ENCODE assay signal across 29 cellular contexts in genomic region chr16:1908983-1909382, GRCh38. TPM values are rescaled to one million over a fixed set of nuclear protein-coding genes. Genes with fewer than 3 reads are reported as not detected.
"Had no signal": no experiment of that assay in that cellular context is flagged by ENCODE, and none has a peak within 500 bp of the region (broad histone marks: within the 10 kb centered on the region; RNA-seq: fewer than 3 reads in every experiment).

No MANE protein-coding gene starts in this region.

- H3K4me3 ChIP-seq: ascending aorta, body of pancreas, SJCRH30 had no signal

- H3K27ac ChIP-seq: ascending aorta, body of pancreas, RWPE1, SJCRH30 had no signal

- DNase-seq: activated B cell treated with CpG ODN at 0.5 μM for 24 hours; activated CD4-positive, alpha-beta T cell treated with anti-CD3 and anti-CD28 coated beads for 1 hour; activated CD4-positive, alpha-beta T cell treated with anti-CD3 and anti-CD28 coated beads, Interleukin-2, amount 10 ng/mL, durations not matched to agents 24 days and 14 days; activated CD4-positive, alpha-beta T cell treated with anti-CD3 and anti-CD28 coated beads, Interleukin-2, amount 50 U/mL, for 48 hours; activated CD8-positive, alpha-beta memory T cell treated with anti-CD3 and anti-CD28 coated beads, Interleukin-2, amount 10 ng/mL, durations not matched to agents 7 days and 5 days; activated effector memory CD4-positive, alpha-beta T cell treated with anti-CD3 and anti-CD28 coated beads, Interleukin-2, amount 50 U/mL, for 16 hours; activated naive CD4-positive, alpha-beta T cell treated with Interleukin-2 at 50 U/mL for 16 hours; activated naive CD8-positive, alpha-beta T cell treated with anti-CD3 and anti-CD28 coated beads, Interleukin-2, amount 50 U/mL, for 24 hours; activated T-cell treated with anti-CD3 and anti-CD28 coated beads, Interleukin-2, amount 50 U/mL, for 4 hours; amniotic stem cell; body of pancreas; central memory CD4-positive, alpha-beta T cell; KG1; NCI-H1048; NCI-H1930; NCI-H345; NCI-H510A; NCI-H526 treated with DMSO at 0.1 percent for 48 hours; Right ventricle myocardium superior; T-helper 17 cell; T-helper 9 cell had no signal

- FAIRE-seq: bronchial epithelial cell had no signal

- H3K9me3 ChIP-seq: ascending aorta, body of pancreas, SJCRH30 had no signal

- H3K27me3 ChIP-seq: ascending aorta, body of pancreas had no signal

- H3K4me1 ChIP-seq: ascending aorta had no signal

- H3K36me3 ChIP-seq: ascending aorta, SJCRH30 had no signal

RNA-seq across cellular contexts. Expression of gene HS3ST6, which starts 9.2 kb away (rescaled TPM):
- total RNA-seq: activated B cell treated with CpG ODN at 0.5 μM for 24 hours; activated CD4-positive, alpha-beta T cell treated with anti-CD3 and anti-CD28 coated beads, Interleukin-2, amount 10 ng/mL, durations not matched to agents 24 days and 14 days; activated CD8-positive, alpha-beta memory T cell treated with anti-CD3 and anti-CD28 coated beads, Interleukin-2, amount 10 ng/mL, durations not matched to agents 7 days and 5 days; activated naive CD4-positive, alpha-beta T cell treated with anti-CD3 and anti-CD28 coated beads, Interleukin-2, amount 50 U/mL, for 72 hours; activated T-cell treated with anti-CD3 and anti-CD28 coated beads, Interleukin-2, amount 50 U/mL, for 4 hours; ascending aorta; body of pancreas; bronchial epithelial cell; LHCN-M2; M059J; OCI-LY7; Right ventricle myocardium superior; SJCRH30; T-helper 17 cell had no signal

RNA-seq across cellular contexts. Expression of gene MEIOB, which starts 37.0 kb away (rescaled TPM):
- total RNA-seq: activated B cell treated with CpG ODN at 0.5 μM for 24 hours; activated CD4-positive, alpha-beta T cell treated with anti-CD3 and anti-CD28 coated beads, Interleukin-2, amount 10 ng/mL, durations not matched to agents 24 days and 14 days; activated CD8-positive, alpha-beta memory T cell treated with anti-CD3 and anti-CD28 coated beads, Interleukin-2, amount 10 ng/mL, durations not matched to agents 7 days and 5 days; ascending aorta; LHCN-M2; OCI-LY7; Right ventricle myocardium superior; SJCRH30; T-helper 17 cell had no signal

RNA-seq across cellular contexts. Expression of gene RPL3L, which starts 45.5 kb away (rescaled TPM):
- total RNA-seq: activated B cell treated with CpG ODN at 0.5 μM for 24 hours; activated naive CD4-positive, alpha-beta T cell treated with anti-CD3 and anti-CD28 coated beads, Interleukin-2, amount 50 U/mL, for 72 hours; activated T-cell treated with anti-CD3 and anti-CD28 coated beads, Interleukin-2, amount 50 U/mL, for 4 hours; ascending aorta; LHCN-M2; M059J; T-helper 17 cell had no signal
